8 cellular contexts compared by ENCODE assay signal in genomic region chr6:33297406-33297955, GRCh38. TPM values are rescaled to one million over a fixed set of nuclear protein-coding genes. Genes with fewer than 3 reads are reported as not detected.
DNase-seq lines count a peak whose midpoint lies in the region; ATAC-seq and TF ChIP-seq lines count a peak whose summit lies in the region.

No MANE protein-coding gene starts in this region.

- H3F3A ChIP-seq in OCI-LY1 (ENCODE audit: insufficient read depth, low read length): 0 out of 2 replicates have a peak, but pooled peaks cover 5% of the 10 kb centered on the region

- H3K36me3 Mint-ChIP-seq in effector memory CD8-positive, alpha-beta T cell (ENCODE audit: insufficient read depth): peaks cover 77% of the 10 kb centered on the region
- H3K36me3 Mint-ChIP-seq in naive B cell: peaks cover 0 to 14% of the 10 kb centered on the region in 2 donors

- H3K4me2 ChIP-seq in OCI-LY1 (ENCODE audit: low read length): peak overlapping the region; percentile 70

- ATAC-seq in effector memory CD8-positive, alpha-beta T cell (replicated peaks): no peak
- ATAC-seq in naive B cell (ENCODE audit: low read depth in 2 of 2) (no peak), GM19397 (IDR thresholded peaks at IDR 0.05; ENCODE audit: unreplicated experiment) (no peak)

- peaks cover 13% of the 10 kb centered on the region for H3K4me1 ChIP-seq in OCI-LY1 (ENCODE audit: insufficient read depth, low read length, severe bottlenecking)

- H3K27ac Mint-ChIP-seq in effector memory CD8-positive, alpha-beta T cell: peak overlapping the region; percentile 97 to 98
- H3K27ac Mint-ChIP-seq in naive B cell: peak overlapping the region in 5 of 6 donors; percentile 86 to 99 (median 94)

- TF ChIP-seq CTCF in GM20000 (IDR thresholded peaks at IDR 0.05; ENCODE audit: extremely low read depth, missing control alignments) (no peak), OCI-LY1 (IDR thresholded peaks at IDR 0.05; ENCODE audit: low read length) (no peak)

- no peaks in the 10 kb centered on the region for H3K9me3 Mint-ChIP-seq in effector memory CD8-positive, alpha-beta T cell
- peaks cover 0 to 3% (median 0%) of the 10 kb centered on the region in 7 donors for H3K9me3 Mint-ChIP-seq in naive B cell

- H3K9ac ChIP-seq in OCI-LY1 (ENCODE audit: low read length): peak overlapping the region; percentile 30; the same call in 1 of the 2 replicates

- no peaks in the 10 kb centered on the region for H3K27me3 Mint-ChIP-seq in effector memory CD8-positive, alpha-beta T cell
- no peaks in the 10 kb centered on the region for H3K27me3 Mint-ChIP-seq in naive B cell

- no peaks in the 10 kb centered on the region for H3K79me2 ChIP-seq in OCI-LY1 (ENCODE audit: insufficient read depth, low read length)

- H3K27ac ChIP-seq in OCI-LY1 (ENCODE audit: low read depth, low read length, poor library complexity, severe bottlenecking): no peak overlapping the region

- H2AFZ ChIP-seq in OCI-LY1 (ENCODE audit: low read length): no peak overlapping the region

- no peaks in the 10 kb centered on the region for H3K9me2 ChIP-seq in OCI-LY1 (ENCODE audit: low read depth, low read length)

- no peaks in the 10 kb centered on the region for H3K9me3 ChIP-seq in OCI-LY1 (ENCODE audit: low read length)

- no peaks in the 10 kb centered on the region for H4K20me1 ChIP-seq in OCI-LY1 (ENCODE audit: insufficient read depth, low read length)

- peaks cover 21% of the 10 kb centered on the region; the same call in 1 of the 2 replicates for H3K36me3 ChIP-seq in OCI-LY1 (ENCODE audit: insufficient read depth, low read length)

- peak; percentile 57 for DNase-seq in GM20000 (ENCODE audit: low spot score)
- no peak for DNase-seq in effector memory CD8-positive, alpha-beta T cell
- DNase-seq in naive B cell: no peak
- DNase-seq in NCI-H146 (lab: John Stamatoyannopoulos, UW): no peak
- no peak for DNase-seq in SHP77 treated with DMSO at 0.1 percent for 48 hours (lab: John Stamatoyannopoulos, UW)
- no peak for DNase-seq in kidney glomerular epithelial cell (lab: John Stamatoyannopoulos, UW)

- H3K4me3 Mint-ChIP-seq in effector memory CD8-positive, alpha-beta T cell: peak overlapping the region; percentile 97 to 98
- H3K4me3 Mint-ChIP-seq in naive B cell: peak overlapping the region; percentile 95 to 100 (median 99)

- H3K27me3 ChIP-seq in OCI-LY1 (ENCODE audit: insufficient read depth, low read length): no peaks in the 10 kb centered on the region

- H3K4me3 ChIP-seq in OCI-LY1 (ENCODE audit: low read depth, low read length, poor library complexity, severe bottlenecking): peak overlapping the region; percentile 72

- H3K4me1 Mint-ChIP-seq in effector memory CD8-positive, alpha-beta T cell (ENCODE audit: low read depth in 2 of 2): peaks cover 23 to 41% of the 10 kb centered on the region in 2 donors
- H3K4me1 Mint-ChIP-seq in naive B cell: peaks cover 32 to 61% (median 50%) of the 10 kb centered on the region in 3 donors

RNA-seq across cellular contexts. Expression of gene RGL2, which starts 1.3 kb away (rescaled TPM):
- polyA plus RNA-seq in naive B cell (ENCODE audit: low read depth in 6 of 6): 10 to 100 TPM; 15.5 to 39.0 (median 17.2) TPM

RNA-seq across cellular contexts. Expression of gene PFDN6, which starts 8.1 kb away (rescaled TPM):
- polyA plus RNA-seq in naive B cell (ENCODE audit: low read depth in 6 of 6): 10 to 100 TPM; 29.4 to 47.8 (median 41.3) TPM

RNA-seq across cellular contexts. Expression of gene WDR46, which starts 8.4 kb away (rescaled TPM):
- 10 to 100 TPM; 50.5 to 78.0 (median 59.3) TPM for polyA plus RNA-seq in naive B cell (ENCODE audit: low read depth in 6 of 6)

RNA-seq across cellular contexts. Expression of gene TAPBP, which starts 16.4 kb away (rescaled TPM):
- 100 to 1,000 TPM; 450 to 564 (median 508) TPM for polyA plus RNA-seq in naive B cell (ENCODE audit: low read depth in 6 of 6)

RNA-seq across cellular contexts. Expression of gene ZBTB22, which starts 20.1 kb away (rescaled TPM):
- polyA plus RNA-seq in naive B cell (ENCODE audit: low read depth in 6 of 6): 10 to 100 TPM; 19.2 to 29.9 (median 23.8) TPM
